Comparison of ENCODE assay signal across 30 cellular contexts in the genomic region with DNA sequence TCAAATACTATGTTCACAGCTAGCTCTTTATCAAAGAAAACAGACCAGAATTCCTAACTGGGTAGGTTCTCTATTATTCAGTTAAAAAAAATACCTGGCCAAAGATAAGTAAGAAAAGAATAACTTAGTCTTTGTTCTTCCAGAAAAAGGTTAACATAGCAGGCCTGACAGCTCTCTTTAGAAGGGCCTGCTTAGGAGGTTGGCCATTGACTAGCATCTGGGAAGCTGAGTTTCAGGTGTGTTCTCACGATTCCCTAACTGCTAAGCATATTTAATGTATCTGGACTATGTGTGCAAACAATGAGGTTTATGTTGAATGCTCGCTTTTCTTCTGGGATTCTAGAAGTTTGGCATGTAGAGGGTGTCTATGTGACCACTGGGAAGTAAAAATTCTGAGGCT.
A peak's percentile ranks its signal among the peaks of the same experiment; 100 is the strongest.
DNase-seq lines count a peak whose midpoint lies in the region; ATAC-seq and TF ChIP-seq lines count a peak whose summit lies in the region.
"Had no signal": no experiment of that assay in that cellular context is flagged by ENCODE, and none has a peak within 500 bp of the region (broad histone marks: within the 10 kb centered on the region; RNA-seq: fewer than 3 reads in every experiment).

No MANE protein-coding gene starts in this region.

- no peak for ATAC-seq in stimulated activated naive CD8-positive, alpha-beta T cell treated with anti-CD3 and anti-CD28 coated beads, Interleukin-15, amount 100 ng/mL, for 72 hours
- ATAC-seq in naive thymus-derived CD4-positive, alpha-beta T cell, result no peak
- ATAC-seq: A549; CD8-positive, alpha-beta T cell had no signal

- H3K4me1 Mint-ChIP-seq in Caco-2 (ENCODE audit: low read depth, unreplicated experiment) (peaks cover 18% of the 10 kb centered on the region), progenitor cell of endocrine pancreas (ENCODE audit: low read depth) (peaks cover 12% of the 10 kb centered on the region)
- no peaks in the 10 kb centered on the region for H3K4me1 Mint-ChIP-seq in stimulated activated naive CD8-positive, alpha-beta T cell treated with anti-CD3 and anti-CD28 coated beads, Interleukin-15, amount 100 ng/mL, for 72 hours
- H3K4me1 Mint-ChIP-seq in naive thymus-derived CD4-positive, alpha-beta T cell, result no peaks in the 10 kb centered on the region
- H3K4me1 Mint-ChIP-seq: B cell; CD14-positive monocyte; CD4-positive, alpha-beta memory T cell; CD4-positive, CD25-positive, alpha-beta regulatory T cell; CD8-positive, alpha-beta memory T cell had no signal

- no peaks in the 10 kb centered on the region for H3K27me3 ChIP-seq in Caco-2 (replicated peaks; ENCODE audit: control insufficient read depth, insufficient read depth, low read length)
- no peaks in the 10 kb centered on the region for H3K27me3 ChIP-seq in naive thymus-derived CD4-positive, alpha-beta T cell (ENCODE audit: control insufficient read depth in 2 of 2, insufficient read depth in 2 of 2, low read length in 2 of 2)
- H3K27me3 ChIP-seq: BE2C; BLaER1; BLaER1 treated with 17β-estradiol and CSF1 and Interleukin-3, amounts not matched to agents 10 nM and 100 nM had no signal

- H3K27ac ChIP-seq in naive thymus-derived CD4-positive, alpha-beta T cell (ENCODE audit: low read depth, low read length), result no peak overlapping the region
- H3K27ac ChIP-seq: 22Rv1; A549; BLaER1; BLaER1 treated with 17β-estradiol and CSF1 and Interleukin-3, amounts not matched to agents 10 nM and 100 nM; C4-2B had no signal

- H3K4me3 Mint-ChIP-seq in Caco-2 (ENCODE audit: unreplicated experiment) (peak overlapping the region; percentile 25), progenitor cell of endocrine pancreas (ENCODE audit: low read depth) (no peak overlapping the region)
- H3K4me3 Mint-ChIP-seq in stimulated activated naive CD8-positive, alpha-beta T cell treated with anti-CD3 and anti-CD28 coated beads, Interleukin-15, amount 100 ng/mL, for 72 hours, result no peak overlapping the region
- no peak overlapping the region for H3K4me3 Mint-ChIP-seq in naive thymus-derived CD4-positive, alpha-beta T cell
- H3K4me3 Mint-ChIP-seq: B cell; CD14-positive monocyte; CD4-positive, alpha-beta memory T cell; CD4-positive, alpha-beta T cell; CD4-positive, CD25-positive, alpha-beta regulatory T cell; CD8-positive, alpha-beta memory T cell; CD8-positive, alpha-beta T cell had no signal

- peaks cover 24% of the 10 kb centered on the region for H3K9me3 Mint-ChIP-seq in Caco-2 (ENCODE audit: unreplicated experiment)
- H3K9me3 Mint-ChIP-seq in progenitor cell of endocrine pancreas (ENCODE audit: low read depth), result peaks cover 27% of the 10 kb centered on the region
- H3K9me3 Mint-ChIP-seq in stimulated activated naive CD8-positive, alpha-beta T cell treated with anti-CD3 and anti-CD28 coated beads, Interleukin-15, amount 100 ng/mL, for 72 hours, result peaks cover 10 to 15% of the 10 kb centered on the region in 2 donors
- peaks cover 0 to 16% (median 2%) of the 10 kb centered on the region in 11 donors for H3K9me3 Mint-ChIP-seq in naive thymus-derived CD4-positive, alpha-beta T cell
- H3K9me3 Mint-ChIP-seq: CD8-positive, alpha-beta T cell had no signal

- H3K4me1 ChIP-seq in Caco-2, result peaks cover 35% of the 10 kb centered on the region
- no peaks in the 10 kb centered on the region for H3K4me1 ChIP-seq in naive thymus-derived CD4-positive, alpha-beta T cell (ENCODE audit: control insufficient read depth in 2 of 2, insufficient read depth in 2 of 2, low read length in 2 of 2)
- H3K4me1 ChIP-seq: A549; BE2C; BLaER1; BLaER1 treated with 17β-estradiol and CSF1 and Interleukin-3, amounts not matched to agents 10 nM and 100 nM had no signal

- TF ChIP-seq CTCF in Caco-2 (IDR thresholded peaks at IDR 0.05; ENCODE audit: insufficient read depth in 1 of 2, low read depth in 1 of 2, low read length in 1 of 2, severe bottlenecking in 1 of 2, unreplicated experiment in 1 of 2) (no peak), progenitor cell of endocrine pancreas (IDR thresholded peaks at IDR 0.05; ENCODE audit: unreplicated experiment) (no peak)

- POLR2A ChIA-PET in Caco-2 (lab: Charles Lee), result interaction anchor here (1.1 kb wide), 1 partner anchor 9 kb away, joined by 3 read pairs; no protein-coding TSS in a partner anchor
- POLR2A ChIA-PET in naive thymus-derived CD4-positive, alpha-beta T cell (lab: Charles Lee), result no interaction called here

- H3K27ac Mint-ChIP-seq in Caco-2 (ENCODE audit: unreplicated experiment) (peak overlapping the region; percentile 72), progenitor cell of endocrine pancreas (peak overlapping the region; percentile 67)
- H3K27ac Mint-ChIP-seq in stimulated activated naive CD8-positive, alpha-beta T cell treated with anti-CD3 and anti-CD28 coated beads, Interleukin-15, amount 100 ng/mL, for 72 hours, result no peak overlapping the region
- H3K27ac Mint-ChIP-seq in naive thymus-derived CD4-positive, alpha-beta T cell, result no peak overlapping the region
- H3K27ac Mint-ChIP-seq: B cell; CD14-positive monocyte; CD4-positive, alpha-beta memory T cell; CD4-positive, alpha-beta T cell; CD4-positive, CD25-positive, alpha-beta regulatory T cell; CD8-positive, alpha-beta memory T cell; CD8-positive, alpha-beta T cell had no signal

- no peaks in the 10 kb centered on the region for H3K27me3 Mint-ChIP-seq in Caco-2 (ENCODE audit: insufficient read depth, unreplicated experiment)
- H3K27me3 Mint-ChIP-seq in progenitor cell of endocrine pancreas, result no peaks in the 10 kb centered on the region
- H3K27me3 Mint-ChIP-seq in stimulated activated naive CD8-positive, alpha-beta T cell treated with anti-CD3 and anti-CD28 coated beads, Interleukin-15, amount 100 ng/mL, for 72 hours, result no peaks in the 10 kb centered on the region
- H3K27me3 Mint-ChIP-seq in naive thymus-derived CD4-positive, alpha-beta T cell, result no peaks in the 10 kb centered on the region
- H3K27me3 Mint-ChIP-seq: B cell; CD4-positive, alpha-beta T cell; CD4-positive, CD25-positive, alpha-beta regulatory T cell had no signal

- peaks cover 7% of the 10 kb centered on the region for H3K9me3 ChIP-seq in Caco-2
- H3K9me3 ChIP-seq in naive thymus-derived CD4-positive, alpha-beta T cell (ENCODE audit: control insufficient read depth in 2 of 3, low read length in 3 of 3), result no peaks in the 10 kb centered on the region
- H3K9me3 ChIP-seq: A549; BE2C; BLaER1; BLaER1 treated with 17β-estradiol and CSF1 and Interleukin-3, amounts not matched to agents 10 nM and 100 nM had no signal

- BruUV-seq in Caco-2 (replicated peaks; lab: Mats Ljungman, UMichigan), result no TSS peak

- CTCF ChIA-PET in Caco-2 (lab: Charles Lee), result no interaction called here
- CTCF ChIA-PET in naive thymus-derived CD4-positive, alpha-beta T cell (lab: Charles Lee), result no interaction called here

- DNase-seq in Caco-2, result peak; percentile 53 to 55
- no peak for DNase-seq in progenitor cell of endocrine pancreas (ENCODE audit: low spot score, unreplicated experiment)
- no peak for DNase-seq in stimulated activated naive CD8-positive, alpha-beta T cell treated with anti-CD3 and anti-CD28 coated beads, Interleukin-15, amount 100 ng/mL, for 72 hours
- DNase-seq in naive thymus-derived CD4-positive, alpha-beta T cell, result no peak
- DNase-seq: 8988T; ACHN; AML-193; BE2C; C1 segment of cervical spinal cord; Calu3; CD4-positive, alpha-beta memory T cell; CD4-positive, alpha-beta T cell; CD4-positive, CD25-positive, alpha-beta regulatory T cell; CD8-positive, alpha-beta memory T cell; CD8-positive, alpha-beta T cell; COR-L47; DMS 273 treated with DMSO at 0.1 percent for 48 hours; DMS153; DMS53; DMS79; DMS79 treated with DMSO at 0.1 percent for 48 hours; DND-41; EL had no signal

- intact Hi-C loops in Caco-2 (cut with micrococcal nuclease; ENCODE audit: unreplicated experiment), result loop anchor here (1.0 kb wide), 4 partner anchors 10 to 84 kb away; no protein-coding TSS in a partner anchor
- intact Hi-C loops in naive thymus-derived CD4-positive, alpha-beta T cell (cut with micrococcal nuclease), result no loop called here

- H3K36me3 ChIP-seq in Caco-2 (ENCODE audit: control insufficient read depth, insufficient read depth, low read length), result no peaks in the 10 kb centered on the region
- no peaks in the 10 kb centered on the region for H3K36me3 ChIP-seq in naive thymus-derived CD4-positive, alpha-beta T cell (ENCODE audit: control insufficient read depth in 2 of 3, insufficient read depth in 3 of 3, low read length in 3 of 3)
- H3K36me3 ChIP-seq: BE2C; BLaER1; BLaER1 treated with 17β-estradiol and CSF1 and Interleukin-3, amounts not matched to agents 10 nM and 100 nM had no signal

- H3K36me3 Mint-ChIP-seq in Caco-2 (ENCODE audit: insufficient read depth, unreplicated experiment), result peaks cover 6% of the 10 kb centered on the region
- peaks cover 8% of the 10 kb centered on the region for H3K36me3 Mint-ChIP-seq in progenitor cell of endocrine pancreas (ENCODE audit: insufficient read depth)
- H3K36me3 Mint-ChIP-seq in naive thymus-derived CD4-positive, alpha-beta T cell, result no peaks in the 10 kb centered on the region
- H3K36me3 Mint-ChIP-seq: CD14-positive monocyte; CD4-positive, alpha-beta memory T cell; CD4-positive, CD25-positive, alpha-beta regulatory T cell; CD8-positive, alpha-beta memory T cell; CD8-positive, alpha-beta T cell had no signal

- H3K4me3 ChIP-seq in Caco-2 (ENCODE audit: low read depth, low read length), result no peak overlapping the region
- no peak overlapping the region for H3K4me3 ChIP-seq in naive thymus-derived CD4-positive, alpha-beta T cell (ENCODE audit: low read length)
- H3K4me3 ChIP-seq: A549; BLaER1; BLaER1 treated with 17β-estradiol and CSF1 and Interleukin-3, amounts not matched to agents 10 nM and 100 nM had no signal

Comparison
In these comparisons a context has a peak if more than half of its experiments do, and no peak if none do; other contexts are left out.
1. DNase-seq: peak in Caco-2 (2 of 2); none in progenitor cell of endocrine pancreas (single experiment), stimulated activated naive CD8-positive, alpha-beta T cell treated with anti-CD3 and anti-CD28 coated beads, Interleukin-15, amount 100 ng/mL, for 72 hours (0 of 2) and naive thymus-derived CD4-positive, alpha-beta T cell (0 of 9).
2. H3K27ac Mint-ChIP-seq: peak in Caco-2 (single experiment) and progenitor cell of endocrine pancreas (single experiment); none in stimulated activated naive CD8-positive, alpha-beta T cell treated with anti-CD3 and anti-CD28 coated beads, Interleukin-15, amount 100 ng/mL, for 72 hours (0 of 2) and naive thymus-derived CD4-positive, alpha-beta T cell (0 of 9).